In genomic region chr18:2898131-2898640, GRCh38 we compare ENCODE assay signal across 1 cellular context.
TF ChIP-seq lines count a peak whose summit lies in the region.

No MANE protein-coding gene starts in this region.

TF ChIP-seq in IMR-90, 13 proteins besides CTCF, POLR2A, EP300 and RAD21 (continued from another document):
- TF ChIP-seq USF2 (IDR thresholded peaks at IDR 0.05; ENCODE audit: low read depth, low read length) (no peak), SMC3 (IDR thresholded peaks at IDR 0.05; ENCODE audit: low read depth, low read length) (no peak), NFE2L2 (IDR thresholded peaks at IDR 0.05; ENCODE audit: low read depth, low read length) (no peak), FOS (IDR thresholded peaks at IDR 0.05; ENCODE audit: low read depth, low read length) (no peak)
